Comparison of ENCODE assay signal across 1 cellular context in genomic region chr3:78785004-78785403, GRCh38.
TF ChIP-seq lines count a peak whose summit lies in the region.

No MANE protein-coding gene starts in this region.

TF ChIP-seq in GM23338, 12 proteins besides CTCF, POLR2A, EP300 and RAD21 (continued from another document):
- no peak for TF ChIP-seq ZNF462 (CRISPR knock-in tag; IDR thresholded peaks at IDR 0.05)
- no peak for TF ChIP-seq REST (IDR thresholded peaks at IDR 0.05; ENCODE audit: unreplicated experiment)
TF ChIP-seq in GM23338: peak in this region for 0.
